Comparison of ENCODE assay signal across 18 cellular contexts in genomic region chr22:36104435-36104834, GRCh38. TPM values are rescaled to one million over a fixed set of nuclear protein-coding genes. Genes with fewer than 3 reads are reported as not detected.
DNase-seq lines count a peak whose midpoint lies in the region; ATAC-seq and TF ChIP-seq lines count a peak whose summit lies in the region.
"Had no signal": no experiment of that assay in that cellular context is flagged by ENCODE, and none has a peak within 500 bp of the region (broad histone marks: within the 10 kb centered on the region; RNA-seq: fewer than 3 reads in every experiment).

No MANE protein-coding gene starts in this region.

- no peak overlapping the region for H3K27ac ChIP-seq in foreskin keratinocyte

- H3K4me1 ChIP-seq in foreskin keratinocyte, result no peaks in the 10 kb centered on the region

- H3K9me3 Mint-ChIP-seq in progenitor cell of endocrine pancreas (ENCODE audit: low read depth), result peaks cover 4% of the 10 kb centered on the region
- H3K9me3 Mint-ChIP-seq: CD4-positive, alpha-beta T cell; HFFc6 had no signal

- H3K4me1 Mint-ChIP-seq in progenitor cell of endocrine pancreas (ENCODE audit: low read depth), result peaks cover 3% of the 10 kb centered on the region

- H3K27me3 Mint-ChIP-seq in progenitor cell of endocrine pancreas, result peaks cover 6% of the 10 kb centered on the region

- in situ Hi-C loops in SK-MEL-5 (cut with HindIII; ENCODE audit: low pct_unique_long_range_greater_than_20kb, low sequenced_read_pairs), result no loop called here

- no peak overlapping the region for H3K27ac Mint-ChIP-seq in progenitor cell of endocrine pancreas
- H3K27ac Mint-ChIP-seq: B cell; CD4-positive, alpha-beta T cell; HFFc6; IgD-negative memory B cell had no signal

- TF ChIP-seq CTCF in cardiac fibroblast (IDR thresholded peaks at IDR 0.05; ENCODE audit: low read depth, low read length) (peak; percentile 35), foreskin keratinocyte (conservative IDR thresholded peaks at IDR 0.05) (peak; percentile 34), progenitor cell of endocrine pancreas (IDR thresholded peaks at IDR 0.05; ENCODE audit: unreplicated experiment) (peak; percentile 15)

- no peaks in the 10 kb centered on the region for H3K27me3 ChIP-seq in foreskin keratinocyte

- H3K4me3 Mint-ChIP-seq in progenitor cell of endocrine pancreas (ENCODE audit: low read depth), result no peak overlapping the region
- H3K4me3 Mint-ChIP-seq: B cell; CD4-positive, alpha-beta T cell; HFFc6; IgD-negative memory B cell had no signal

- ATAC-seq in foreskin keratinocyte (no peak), GM18519 (IDR thresholded peaks at IDR 0.05; ENCODE audit: low FRiP score, unreplicated experiment) (no peak)
- ATAC-seq: GM12878 had no signal

- DNase-seq in SK-MEL-5 (ENCODE audit: low read depth, low spot score), result peak; percentile 69
- no peak for DNase-seq in cardiac fibroblast (ENCODE audit: low read depth in 2 of 2)
- no peak for DNase-seq in foreskin keratinocyte
- no peak for DNase-seq in progenitor cell of endocrine pancreas (ENCODE audit: low spot score, unreplicated experiment)
- no peak for DNase-seq in C1 segment of cervical spinal cord (lab: John Stamatoyannopoulos, UW)
- no peak for DNase-seq in iPS-NIHi11 (ENCODE audit: low spot score)
- DNase-seq: CD4-positive, alpha-beta T cell; DMS79; GOT3; NCI-H187 treated with DMSO at 0.1 percent for 48 hours; NCI-H345; NCI-H526; SK-N-SH had no signal

- H3K36me3 Mint-ChIP-seq in progenitor cell of endocrine pancreas (ENCODE audit: insufficient read depth), result no peaks in the 10 kb centered on the region

- H3K4me3 ChIP-seq in cardiac fibroblast (replicated peaks in 1 of 2; ENCODE audit: low read depth in 2 of 2, low read length in 2 of 2), result no peak overlapping the region
- H3K4me3 ChIP-seq: GM12878 had no signal

RNA-seq across cellular contexts. Expression of gene APOL3, which starts 56.1 kb away (rescaled TPM):
- total RNA-seq in SK-MEL-5 (2014; rRNA removed; shearing (Covaris generic)), result 0.18 TPM in 1 of 2 replicates, not detected in the other
- polyA plus RNA-seq in SK-MEL-5 (2015; cell fraction: cytosol; rRNA removed), result 0.19 and 0.23 TPM in 2 replicates
- polyA plus RNA-seq in SK-MEL-5 (2015; cell fraction: nucleus; rRNA removed), result not detected in 2 replicates
- 0.85 and 0.88 TPM in 2 replicates for total RNA-seq in foreskin keratinocyte
- polyA plus RNA-seq in foreskin keratinocyte, result 0.25 and 0.54 TPM in 2 replicates
- total RNA-seq in progenitor cell of endocrine pancreas, result not detected in 2 replicates
